Comparison of ENCODE assay signal across 26 cellular contexts in the genomic region with DNA sequence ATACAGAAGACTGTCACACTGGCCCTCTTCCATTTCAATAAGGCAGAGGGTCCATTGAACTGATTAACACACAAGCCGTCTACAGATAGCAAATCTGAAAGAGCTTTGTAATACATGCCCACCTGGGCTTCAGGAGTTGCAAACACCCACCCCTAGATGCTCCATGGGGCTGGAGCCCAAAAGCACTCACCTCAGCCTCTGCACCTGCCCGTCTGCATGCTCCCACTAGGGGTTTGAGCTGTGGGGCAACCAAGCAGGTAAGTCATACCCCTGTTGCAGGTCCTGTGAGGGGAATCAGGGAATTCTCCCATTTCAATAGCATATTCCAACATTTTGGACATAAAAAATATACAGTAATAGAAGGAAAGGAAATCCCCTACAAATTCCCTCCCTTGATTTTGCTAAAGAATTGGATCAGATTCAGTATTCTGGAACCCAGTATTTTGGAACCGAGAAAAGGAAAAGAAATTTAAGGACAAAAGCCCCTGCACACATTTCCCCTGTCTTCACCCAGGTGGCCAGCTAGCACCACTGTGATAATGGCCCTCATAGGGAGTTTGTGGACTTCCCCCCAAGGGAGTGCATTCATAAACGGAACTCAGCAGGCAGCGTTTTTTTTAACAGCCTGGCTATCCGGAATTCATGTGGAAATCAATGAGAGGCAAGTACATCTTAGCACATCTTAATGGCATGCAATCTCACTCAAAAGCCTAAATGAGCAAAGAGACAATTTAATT.
DNase-seq lines count a peak whose midpoint lies in the region; ATAC-seq, FAIRE-seq and TF ChIP-seq lines count a peak whose summit lies in the region.
"Had no signal": no experiment of that assay in that cellular context is flagged by ENCODE, and none has a peak within 500 bp of the region (broad histone marks: within the 10 kb centered on the region; RNA-seq: fewer than 3 reads in every experiment).

No MANE protein-coding gene starts in this region.

- H2BK120ac ChIP-seq in H1 (replicated peaks; ENCODE audit: low read depth, low read length) = no peak overlapping the region

- no peak overlapping the region for H3K14ac ChIP-seq in H1 (ENCODE audit: insufficient read length)

- TF ChIP-seq CTCF in H1 (IDR thresholded peaks at IDR 0.05; ENCODE audit: control extremely low read depth in 1 of 3, insufficient read depth in 1 of 3, low read depth in 1 of 3, low read length in 3 of 3) = peak in 1 of 3 experiments; percentile 11; a peak in 1 of 4 replicates
- TF ChIP-seq CTCF in neural progenitor cell (IDR thresholded peaks at IDR 0.05) = no peak

- no peak overlapping the region for H3K4me3 Mint-ChIP-seq in neural progenitor cell
- H3K4me3 Mint-ChIP-seq: activated CD8-positive, alpha-beta T cell treated with anti-CD3 and anti-CD28 coated beads for 36 hours; CD4-positive, alpha-beta T cell; natural killer cell had no signal

- no peak for TF ChIP-seq EP300 in H1 (IDR thresholded peaks at IDR 0.05; ENCODE audit: borderline replicate concordance in 1 of 2, low read depth in 2 of 2, low read length in 2 of 2)

- H3K79me2 ChIP-seq in H1 (ENCODE audit: control insufficient read depth in 1 of 2, insufficient read depth in 2 of 2, low read length in 2 of 2) (no peaks in the 10 kb centered on the region), neural progenitor cell (ENCODE audit: low read depth) (no peaks in the 10 kb centered on the region)

- H3K79me1 ChIP-seq in H1 (ENCODE audit: low read depth, low read length) = no peaks in the 10 kb centered on the region

- H2BK20ac ChIP-seq in H1 (ENCODE audit: low read length) = no peak overlapping the region

- H3K9me3 ChIP-seq in BLaER1 (no peaks in the 10 kb centered on the region; the same call in 1 of the 2 replicates), H1 (ENCODE audit: insufficient read depth in 2 of 2, low read depth in 1 of 2, low read length in 1 of 2) (no peaks in the 10 kb centered on the region), neural progenitor cell (ENCODE audit: low read depth) (no peaks in the 10 kb centered on the region)
- H3K9me3 ChIP-seq: uterus had no signal

- no peaks in the 10 kb centered on the region for H3F3A ChIP-seq in neural progenitor cell (ENCODE audit: low read depth)

- H4K8ac ChIP-seq in H1 (ENCODE audit: extremely low read depth, insufficient read depth, low read length) = no peak overlapping the region

- H2AFZ ChIP-seq in H1 (ENCODE audit: low read length) (peak overlapping the region; percentile 1; the same call in 1 of the 2 replicates), neural progenitor cell (replicated peaks) (no peak overlapping the region)

- no peak overlapping the region for H4K91ac ChIP-seq in H1 (replicated peaks; ENCODE audit: insufficient read length, low read length)

- H3K4me1 ChIP-seq in BLaER1 = peaks cover 10% of the 10 kb centered on the region
- peaks cover 0 to 12% (median 5%) of the 10 kb centered on the region in 4 experiments; a peak in 6 of 7 replicates for H3K4me1 ChIP-seq in H1 (replicated peaks in 1 of 4; ENCODE audit: control insufficient read depth in 3 of 4, insufficient read depth in 4 of 4, low read length in 3 of 4)
- H3K4me1 ChIP-seq in neural progenitor cell = peaks cover 5% of the 10 kb centered on the region
- H3K4me1 ChIP-seq: uterus had no signal

- H3K23ac ChIP-seq in H1 (ENCODE audit: insufficient read length) = no peak overlapping the region

- no peak overlapping the region; the same call in 1 of the 2 replicates for H2BK5ac ChIP-seq in H1 (ENCODE audit: low read depth, low read length)

- H3K9ac ChIP-seq in BLaER1 = no peak overlapping the region
- H3K9ac ChIP-seq in H1 (replicated peaks in 1 of 4; ENCODE audit: extremely low read depth in 1 of 4, low read depth in 3 of 4, low read length in 3 of 4) = no peak overlapping the region
- H3K9ac ChIP-seq in neural progenitor cell = no peak overlapping the region

- no peak overlapping the region for H2BK15ac ChIP-seq in H1 (ENCODE audit: low read length)

- no peak for FAIRE-seq in H1 (lab: Jason Lieb, UNC)
- FAIRE-seq: bronchial epithelial cell, G401.6, HTR-8/SVneo had no signal

- no peak overlapping the region for H3K56ac ChIP-seq in H1 (replicated peaks; ENCODE audit: insufficient read length, low read depth, low read length)

- H3K4me2 ChIP-seq in BLaER1 (peak overlapping the region; percentile 51), H1 (ENCODE audit: insufficient read depth in 1 of 2, low read depth in 2 of 2, low read length in 2 of 2) (peak overlapping the region; percentile 30 to 32; a peak in 2 of 4 replicates), neural progenitor cell (peak overlapping the region; percentile 18)

- H2BK12ac ChIP-seq in H1 (ENCODE audit: low read depth, low read length) = no peak overlapping the region

- H3K4me1 Mint-ChIP-seq in neural progenitor cell = peaks cover 12% of the 10 kb centered on the region
- H3K4me1 Mint-ChIP-seq: natural killer cell had no signal

- H3K4me3 ChIP-seq in BLaER1 (no peak overlapping the region), H1 (ENCODE audit: extremely low read depth in 1 of 4, insufficient read depth in 2 of 4, low read depth in 3 of 4, low read length in 4 of 4) (peak overlapping the region in 1 of 4 experiments; percentile 1; a peak in 1 of 8 replicates), neural progenitor cell (no peak overlapping the region)
- H3K4me3 ChIP-seq: uterus had no signal

- H3K27ac ChIP-seq in BLaER1 (no peak overlapping the region), H1 (ENCODE audit: low read depth, low read length) (no peak overlapping the region), neural progenitor cell (no peak overlapping the region)
- H3K27ac ChIP-seq: uterus had no signal

- H2AK5ac ChIP-seq in H1 (ENCODE audit: low read depth, low read length) = no peak overlapping the region

- H3K23me2 ChIP-seq in H1 (ENCODE audit: low read depth, low read length) = no peaks in the 10 kb centered on the region

- H3K27me3 Mint-ChIP-seq in neural progenitor cell (ENCODE audit: insufficient read depth, low read depth) = no peaks in the 10 kb centered on the region
- H3K27me3 Mint-ChIP-seq: activated CD8-positive, alpha-beta T cell treated with anti-CD3 and anti-CD28 coated beads for 36 hours; CD4-positive, alpha-beta T cell had no signal

- 39% methylated on average over 6 of the region's 6 CpGs; no CpG with 5 or more reads in 1 of the 2 experiments for WGBS in H1 (ENCODE audit: extremely low coverage in 1 of 2, insufficient coverage in 1 of 2, insufficient read length in 1 of 2, insufficient replicate concordance in 2 of 2, low coverage in 1 of 2, low lambda C conversion rate in 2 of 2, missing lambda C conversion rate in 1 of 2), 2 experiments

- H3K27me3 ChIP-seq in BLaER1 (no peaks in the 10 kb centered on the region), H1 (replicated peaks in 1 of 4; ENCODE audit: control insufficient read depth in 3 of 4, extremely low read depth in 1 of 4, insufficient read depth in 3 of 4, low read length in 3 of 4) (peaks cover 0 to 1% (median 0%) of the 10 kb centered on the region in 4 experiments; a peak in 1 of 7 replicates), neural progenitor cell (no peaks in the 10 kb centered on the region)
- H3K27me3 ChIP-seq: uterus had no signal

- CTCF ChIA-PET in H1 (lab: Charles Lee; ENCODE audit: partially characterized antibody) = interaction anchor here (1.6 kb wide), 1 partner anchor 46 kb away, joined by 3 read pairs; no protein-coding TSS in a partner anchor

- H3K4ac ChIP-seq in H1 (replicated peaks; ENCODE audit: insufficient read length, low read depth, low read length) = no peak overlapping the region

- no peaks in the 10 kb centered on the region for H4K20me1 ChIP-seq in BLaER1
- H4K20me1 ChIP-seq in H1 (replicated peaks in 1 of 2; ENCODE audit: control insufficient read depth in 1 of 2, insufficient read depth in 2 of 2, low read length in 2 of 2) = no peaks in the 10 kb centered on the region
- no peaks in the 10 kb centered on the region for H4K20me1 ChIP-seq in neural progenitor cell (ENCODE audit: low read depth)

- H3K18ac ChIP-seq in H1 (ENCODE audit: extremely low read depth, low read length) = no peak overlapping the region

- no peak overlapping the region for H3K27ac Mint-ChIP-seq in neural progenitor cell
- H3K27ac Mint-ChIP-seq: activated CD8-positive, alpha-beta T cell treated with anti-CD3 and anti-CD28 coated beads for 36 hours; CD4-positive, alpha-beta T cell; natural killer cell had no signal

- H3K36me3 ChIP-seq in BLaER1 = no peaks in the 10 kb centered on the region
- H3K36me3 ChIP-seq in H1 (ENCODE audit: control insufficient read depth in 2 of 4, insufficient read depth in 4 of 4, low read length in 3 of 4) = no peaks in the 10 kb centered on the region
- no peaks in the 10 kb centered on the region for H3K36me3 ChIP-seq in neural progenitor cell
- H3K36me3 ChIP-seq: uterus had no signal

- peaks cover 4% of the 10 kb centered on the region for H3K9me3 Mint-ChIP-seq in neural progenitor cell

- TF ChIP-seq RAD21 in H1 (IDR thresholded peaks at IDR 0.05 in 1 of 2, conservative IDR thresholded peaks at IDR 0.05 in 1 of 2; ENCODE audit: low read depth in 2 of 2, low read length in 2 of 2) = no peak

- no peaks in the 10 kb centered on the region for H3K36me3 Mint-ChIP-seq in neural progenitor cell
- H3K36me3 Mint-ChIP-seq: natural killer cell had no signal

- no peak for ATAC-seq in GM21367 (IDR thresholded peaks at IDR 0.05; ENCODE audit: unreplicated experiment)
- no peak for ATAC-seq in esophagus mucosa
- ATAC-seq: activated CD8-positive, alpha-beta T cell treated with anti-CD3 and anti-CD28 coated beads for 36 hours; left lobe of liver; natural killer cell had no signal

- no peak overlapping the region for H4K5ac ChIP-seq in H1 (ENCODE audit: insufficient read length, low read depth, low read length)

- DNase-seq in NCI-H2081 (lab: John Stamatoyannopoulos, UW) (peak; percentile 51 to 75), H1 (ENCODE audit: low read depth in 1 of 2, low spot score in 2 of 2) (peak in 1 of 2 experiments; percentile 45), neural progenitor cell (ENCODE audit: low spot score) (no peak), superior temporal gyrus (ENCODE audit: extremely low spot score) (no peak), SHP77 (lab: John Stamatoyannopoulos, UW) (no peak)
- DNase-seq: activated CD4-positive, CD25-positive, alpha-beta regulatory T cell treated with anti-CD3 and anti-CD28 coated beads, Interleukin-2, amount 50 U/mL, for 72 hours; activated CD8-positive, alpha-beta T cell treated with anti-CD3 and anti-CD28 coated beads for 36 hours; activated effector memory CD4-positive, alpha-beta T cell treated with anti-CD3 and anti-CD28 coated beads, Interleukin-2, amount 50 U/mL, for 16 hours; activated T-cell treated with anti-CD3 and anti-CD28 coated beads for 4 hours; CD4-positive, alpha-beta T cell; cortex of kidney; DMS 273 treated with DMSO at 0.1 percent for 48 hours; head of caudate nucleus; midbrain; natural killer cell; NCI-H1092; NCI-H526 treated with DMSO at 0.1 percent for 48 hours; substantia nigra; uterus had no signal

- TF ChIP-seq POLR2A in H1 (IDR thresholded peaks at IDR 0.05; ENCODE audit: control extremely low read depth in 1 of 2, low read depth in 2 of 2, low read length in 2 of 2) = no peak

- POLR2A ChIA-PET in H1 (lab: Charles Lee; ENCODE audit: partially characterized antibody) = no interaction called here

Comparison
In these comparisons a context has a peak if more than half of its experiments do, and no peak if none do; other contexts are left out.
1. DNase-seq: peak in NCI-H2081 (2 of 2); none in neural progenitor cell (single experiment), superior temporal gyrus (single experiment) and SHP77 (0 of 2).
2. Peak in every context shown above with its lines, with median percentiles within 50 percentile points of each other: H3K4me2 ChIP-seq.